1 cellular context compared by ENCODE assay signal in the genomic region with DNA sequence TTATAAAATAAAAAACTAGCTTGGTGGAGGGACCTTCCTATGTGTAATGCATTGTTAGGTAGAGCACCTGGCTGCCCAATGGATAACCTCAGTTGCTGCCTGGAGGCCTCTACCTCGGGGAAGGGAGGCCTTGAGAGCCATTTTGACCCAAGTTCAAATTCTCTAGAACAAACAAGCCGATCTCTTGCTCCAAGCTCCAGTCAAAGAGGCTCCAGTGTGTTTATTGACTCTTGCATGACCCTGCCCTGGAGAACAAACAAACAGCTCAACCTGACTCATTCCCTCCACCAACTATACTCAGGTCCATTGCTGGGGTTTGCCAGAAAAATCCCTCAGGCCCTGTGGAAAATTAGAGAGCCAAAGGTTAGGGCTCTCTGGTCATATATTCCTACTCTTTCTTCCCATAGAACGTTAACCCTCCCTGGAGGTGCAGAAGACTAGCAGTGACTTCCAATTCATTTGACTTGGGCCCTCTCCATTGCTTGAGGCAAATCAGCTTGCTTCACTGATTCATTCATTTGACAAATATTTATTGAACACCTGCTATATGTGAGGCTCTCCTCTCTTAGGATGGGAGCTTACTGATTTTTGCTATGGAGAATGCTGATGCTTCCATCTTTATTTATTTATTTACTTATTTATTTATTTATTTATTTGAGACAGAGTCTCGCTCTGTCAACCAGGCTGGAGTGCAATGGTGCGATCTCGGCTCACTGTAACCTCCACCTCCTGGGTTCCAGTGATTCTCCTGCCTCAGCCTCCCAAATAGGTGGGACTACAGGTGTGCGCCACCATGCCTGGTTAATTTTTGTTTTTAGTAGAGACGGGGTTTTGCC.
TF ChIP-seq lines count a peak whose summit lies in the region.

No MANE protein-coding gene starts in this region.

TF ChIP-seq in HepG2, 621 proteins besides CTCF, POLR2A, EP300 and RAD21 (continued from another document and continues in another):
- TF ChIP-seq ZNF441 (CRISPR knock-in tag; IDR thresholded peaks at IDR 0.05; ENCODE audit: borderline replicate concordance) (peak; percentile 59; the same call in 1 of the 2 replicates), ZNF841 (CRISPR knock-in tag; IDR thresholded peaks at IDR 0.05; ENCODE audit: borderline replicate concordance) (no peak), TRIM22 (IDR thresholded peaks at IDR 0.05) (no peak), MBD4 (IDR thresholded peaks at IDR 0.05; ENCODE audit: borderline replicate concordance, low read length) (peak; percentile 72; the same call in 1 of the 2 replicates), SETDB1 (CRISPR knock-in tag; IDR thresholded peaks at IDR 0.05; ENCODE audit: borderline replicate concordance) (no peak), RORA (CRISPR knock-in tag; IDR thresholded peaks at IDR 0.05) (no peak), HOXA3 (CRISPR knock-in tag; IDR thresholded peaks at IDR 0.05) (peak; percentile 61), ZNF652 (CRISPR knock-in tag; IDR thresholded peaks at IDR 0.05; ENCODE audit: borderline replicate concordance, low read depth) (peak; percentile 47; the same call in 1 of the 2 replicates), ZNF432 (CRISPR knock-in tag; IDR thresholded peaks at IDR 0.05; ENCODE audit: borderline replicate concordance) (no peak), NRL (CRISPR knock-in tag; IDR thresholded peaks at IDR 0.05; ENCODE audit: borderline replicate concordance) (no peak), FOXP4 (CRISPR knock-in tag; IDR thresholded peaks at IDR 0.05) (peak; percentile 97), ZBTB8A (CRISPR knock-in tag; IDR thresholded peaks at IDR 0.05; ENCODE audit: borderline replicate concordance, low read depth) (no peak), TSC22D2 (CRISPR knock-in tag; IDR thresholded peaks at IDR 0.05; ENCODE audit: borderline replicate concordance) (no peak), RXRB (CRISPR knock-in tag; IDR thresholded peaks at IDR 0.05; ENCODE audit: borderline replicate concordance) (peak; percentile 97), ZSCAN31 (CRISPR knock-in tag; IDR thresholded peaks at IDR 0.05; ENCODE audit: low read depth) (0 out of 2 replicates have a peak, but pooled peaks have one; percentile 60), THAP8 (CRISPR knock-in tag; IDR thresholded peaks at IDR 0.05; ENCODE audit: borderline replicate concordance) (no peak), YEATS2 (CRISPR knock-in tag; IDR thresholded peaks at IDR 0.05; ENCODE audit: borderline replicate concordance) (peak; percentile 48; the same call in 1 of the 2 replicates), HNF4G (IDR thresholded peaks at IDR 0.05; ENCODE audit: borderline replicate concordance, low read depth, low read length) (peak; percentile 61; the same call in 1 of the 2 replicates), HNF4G (CRISPR knock-in tag; IDR thresholded peaks at IDR 0.05; ENCODE audit: borderline replicate concordance, low read depth) (no peak; the same call in 1 of the 2 replicates), ZNF629 (CRISPR knock-in tag; conservative IDR thresholded peaks at IDR 0.05) (0 out of 2 replicates have a peak, but pooled peaks have one; percentile 33), HNRNPL (IDR thresholded peaks at IDR 0.05; ENCODE audit: low read depth, low read length) (no peak), RFX1 (IDR thresholded peaks at IDR 0.05) (no peak), ZNF850 (CRISPR knock-in tag; conservative IDR thresholded peaks at IDR 0.05) (0 out of 2 replicates have a peak, but pooled peaks have one; percentile 68), BRCA1 (CRISPR knock-in tag; IDR thresholded peaks at IDR 0.05) (no peak), FOXK1 (CRISPR knock-in tag; IDR thresholded peaks at IDR 0.05; ENCODE audit: borderline replicate concordance, low read depth) (peak; percentile 86; the same call in 1 of the 2 replicates), SPEN (CRISPR knock-in tag; IDR thresholded peaks at IDR 0.05; ENCODE audit: low read depth) (no peak; the same call in 1 of the 2 replicates), IKZF4 (CRISPR knock-in tag; IDR thresholded peaks at IDR 0.05; ENCODE audit: borderline replicate concordance, low read depth, not compliant biosample characterization) (no peak), NKX3-1 (CRISPR knock-in tag; IDR thresholded peaks at IDR 0.05) (no peak), KAT7 (CRISPR knock-in tag; IDR thresholded peaks at IDR 0.05; ENCODE audit: borderline replicate concordance) (no peak; the same call in 1 of the 2 replicates), HINFP (CRISPR knock-in tag; IDR thresholded peaks at IDR 0.05; ENCODE audit: low read depth) (no peak), ZNF619 (CRISPR knock-in tag; IDR thresholded peaks at IDR 0.05) (no peak), ZSCAN29 (CRISPR knock-in tag; conservative IDR thresholded peaks at IDR 0.05) (0 out of 2 replicates have a peak, but pooled peaks have one; percentile 46), PATZ1 (CRISPR knock-in tag; IDR thresholded peaks at IDR 0.05) (peak; percentile 65), RNF2 (conservative IDR thresholded peaks at IDR 0.05; ENCODE audit: low read depth) (0 out of 2 replicates have a peak, but pooled peaks have one; percentile 53), SMARCC2 (IDR thresholded peaks at IDR 0.05) (peak; percentile 78; the same call in 1 of the 2 replicates)
- TF ChIP-seq, protein P1, sequence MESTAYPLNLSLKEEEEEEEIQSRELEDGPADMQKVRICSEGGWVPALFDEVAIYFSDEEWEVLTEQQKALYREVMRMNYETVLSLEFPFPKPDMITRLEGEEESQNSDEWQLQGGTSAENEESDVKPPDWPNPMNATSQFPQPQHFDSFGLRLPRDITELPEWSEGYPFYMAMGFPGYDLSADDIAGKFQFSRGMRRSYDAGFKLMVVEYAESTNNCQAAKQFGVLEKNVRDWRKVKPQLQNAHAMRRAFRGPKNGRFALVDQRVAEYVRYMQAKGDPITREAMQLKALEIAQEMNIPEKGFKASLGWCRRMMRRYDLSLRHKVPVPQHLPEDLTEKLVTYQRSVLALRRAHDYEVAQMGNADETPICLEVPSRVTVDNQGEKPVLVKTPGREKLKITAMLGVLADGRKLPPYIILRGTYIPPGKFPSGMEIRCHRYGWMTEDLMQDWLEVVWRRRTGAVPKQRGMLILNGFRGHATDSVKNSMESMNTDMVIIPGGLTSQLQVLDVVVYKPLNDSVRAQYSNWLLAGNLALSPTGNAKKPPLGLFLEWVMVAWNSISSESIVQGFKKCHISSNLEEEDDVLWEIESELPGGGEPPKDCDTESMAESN (CRISPR knock-in tag; conservative IDR thresholded peaks at IDR 0.05): no peak
- TF ChIP-seq, protein P2, sequence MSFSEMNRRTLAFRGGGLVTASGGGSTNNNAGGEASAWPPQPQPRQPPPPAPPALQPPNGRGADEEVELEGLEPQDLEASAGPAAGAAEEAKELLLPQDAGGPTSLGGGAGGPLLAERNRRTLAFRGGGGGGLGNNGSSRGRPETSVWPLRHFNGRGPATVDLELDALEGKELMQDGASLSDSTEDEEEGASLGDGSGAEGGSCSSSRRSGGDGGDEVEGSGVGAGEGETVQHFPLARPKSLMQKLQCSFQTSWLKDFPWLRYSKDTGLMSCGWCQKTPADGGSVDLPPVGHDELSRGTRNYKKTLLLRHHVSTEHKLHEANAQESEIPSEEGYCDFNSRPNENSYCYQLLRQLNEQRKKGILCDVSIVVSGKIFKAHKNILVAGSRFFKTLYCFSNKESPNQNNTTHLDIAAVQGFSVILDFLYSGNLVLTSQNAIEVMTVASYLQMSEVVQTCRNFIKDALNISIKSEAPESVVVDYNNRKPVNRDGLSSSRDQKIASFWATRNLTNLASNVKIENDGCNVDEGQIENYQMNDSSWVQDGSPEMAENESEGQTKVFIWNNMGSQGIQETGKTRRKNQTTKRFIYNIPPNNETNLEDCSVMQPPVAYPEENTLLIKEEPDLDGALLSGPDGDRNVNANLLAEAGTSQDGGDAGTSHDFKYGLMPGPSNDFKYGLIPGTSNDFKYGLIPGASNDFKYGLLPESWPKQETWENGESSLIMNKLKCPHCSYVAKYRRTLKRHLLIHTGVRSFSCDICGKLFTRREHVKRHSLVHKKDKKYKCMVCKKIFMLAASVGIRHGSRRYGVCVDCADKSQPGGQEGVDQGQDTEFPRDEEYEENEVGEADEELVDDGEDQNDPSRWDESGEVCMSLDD (CRISPR knock-in tag; IDR thresholded peaks at IDR 0.05; ENCODE audit: borderline replicate concordance): no peak
- TF ChIP-seq, protein P3, sequence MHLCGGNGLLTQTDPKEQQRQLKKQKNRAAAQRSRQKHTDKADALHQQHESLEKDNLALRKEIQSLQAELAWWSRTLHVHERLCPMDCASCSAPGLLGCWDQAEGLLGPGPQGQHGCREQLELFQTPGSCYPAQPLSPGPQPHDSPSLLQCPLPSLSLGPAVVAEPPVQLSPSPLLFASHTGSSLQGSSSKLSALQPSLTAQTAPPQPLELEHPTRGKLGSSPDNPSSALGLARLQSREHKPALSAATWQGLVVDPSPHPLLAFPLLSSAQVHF (CRISPR knock-in tag; IDR thresholded peaks at IDR 0.05): no peak
- TF ChIP-seq, protein P4, sequence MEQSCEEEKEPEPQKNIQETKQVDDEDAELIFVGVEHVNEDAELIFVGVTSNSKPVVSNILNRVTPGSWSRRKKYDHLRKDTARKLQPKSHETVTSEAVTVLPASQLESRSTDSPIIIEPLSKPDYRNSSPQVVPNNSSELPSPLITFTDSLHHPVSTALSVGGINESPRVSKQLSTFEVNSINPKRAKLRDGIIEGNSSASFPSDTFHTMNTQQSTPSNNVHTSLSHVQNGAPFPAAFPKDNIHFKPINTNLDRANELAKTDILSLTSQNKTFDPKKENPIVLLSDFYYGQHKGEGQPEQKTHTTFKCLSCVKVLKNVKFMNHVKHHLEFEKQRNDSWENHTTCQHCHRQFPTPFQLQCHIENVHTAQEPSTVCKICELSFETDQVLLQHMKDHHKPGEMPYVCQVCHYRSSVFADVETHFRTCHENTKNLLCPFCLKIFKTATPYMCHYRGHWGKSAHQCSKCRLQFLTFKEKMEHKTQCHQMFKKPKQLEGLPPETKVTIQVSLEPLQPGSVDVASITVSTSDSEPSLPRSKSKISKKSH (CRISPR knock-in tag; IDR thresholded peaks at IDR 0.05; ENCODE audit: borderline replicate concordance): no peak
